31 cellular contexts compared by ENCODE assay signal in genomic region chr12:87871061-87871460, GRCh38.
DNase-seq lines count a peak whose midpoint lies in the region; ATAC-seq and TF ChIP-seq lines count a peak whose summit lies in the region.
"Had no signal": no experiment of that assay in that cellular context is flagged by ENCODE, and none has a peak within 500 bp of the region (broad histone marks: within the 10 kb centered on the region; RNA-seq: fewer than 3 reads in every experiment).

No MANE protein-coding gene starts in this region.

- H3K36me3 Mint-ChIP-seq in activated naive CD8-positive, alpha-beta T cell treated with anti-CD3 and anti-CD28 coated beads, Interleukin-2, amount 50 U/mL, for 24 hours (ENCODE audit: low read depth) = no peaks in the 10 kb centered on the region

- H3K79me2 ChIP-seq in Loucy (ENCODE audit: insufficient read depth, low read length) = no peaks in the 10 kb centered on the region

- no peak overlapping the region for H2BK15ac ChIP-seq in neuronal stem cell (ENCODE audit: low read length)

- no peaks in the 10 kb centered on the region for H3K9me3 Mint-ChIP-seq in activated naive CD8-positive, alpha-beta T cell treated with anti-CD3 and anti-CD28 coated beads, Interleukin-2, amount 50 U/mL, for 24 hours
- H3K9me3 Mint-ChIP-seq: activated B cell treated with CpG ODN at 0.5 μM for 24 hours, nephron progenitor cell had no signal

- no peak overlapping the region for H4K8ac ChIP-seq in neuronal stem cell (ENCODE audit: low read depth, low read length)

- TF ChIP-seq CTCF in Loucy (conservative IDR thresholded peaks at IDR 0.05; ENCODE audit: low read length) = no peak
- no peak for TF ChIP-seq CTCF in astrocyte of the spinal cord (IDR thresholded peaks at IDR 0.05; ENCODE audit: low read depth, low read length)
- no peak for TF ChIP-seq CTCF in fibroblast of the aortic adventitia (IDR thresholded peaks at IDR 0.05; ENCODE audit: insufficient read depth, low read length)
- TF ChIP-seq CTCF in tibial nerve (IDR thresholded peaks at IDR 0.05) = no peak

- H3K9ac ChIP-seq in Loucy (ENCODE audit: low read depth, low read length, poor library complexity, severe bottlenecking) (no peak overlapping the region), neuronal stem cell (ENCODE audit: low read depth, low read length, poor library complexity) (no peak overlapping the region)

- no peak for TF ChIP-seq EP300 in tibial nerve (IDR thresholded peaks at IDR 0.05)

- no peak overlapping the region for H2BK5ac ChIP-seq in neuronal stem cell (ENCODE audit: low read length)

- H3K4me1 Mint-ChIP-seq in activated naive CD8-positive, alpha-beta T cell treated with anti-CD3 and anti-CD28 coated beads, Interleukin-2, amount 50 U/mL, for 24 hours = no peaks in the 10 kb centered on the region
- H3K4me1 Mint-ChIP-seq: activated B cell treated with CpG ODN at 0.5 μM for 24 hours, nephron progenitor cell had no signal

- ATAC-seq in activated naive CD8-positive, alpha-beta T cell treated with anti-CD3 and anti-CD28 coated beads, Interleukin-2, amount 50 U/mL, for 24 hours = no peak
- no peak for ATAC-seq in GM21737 (IDR thresholded peaks at IDR 0.05; ENCODE audit: unreplicated experiment)
- ATAC-seq: activated T-cell treated with anti-CD3 and anti-CD28 coated beads, Interleukin-2, amount 50 U/mL, for 72 hours; effector memory CD8-positive, alpha-beta T cell; mucosa of descending colon had no signal

- no peaks in the 10 kb centered on the region for H3K27me3 ChIP-seq in Loucy (ENCODE audit: insufficient read depth, low read length, poor library complexity, severe bottlenecking)
- no peaks in the 10 kb centered on the region for H3K27me3 ChIP-seq in neuronal stem cell (ENCODE audit: control insufficient read depth in 3 of 3, insufficient read depth in 3 of 3, low read depth in 1 of 3, low read length in 3 of 3)
- no peaks in the 10 kb centered on the region for H3K27me3 ChIP-seq in tibial nerve
- H3K27me3 ChIP-seq: cardiac muscle cell, uterus had no signal

- no peak overlapping the region for H2AK5ac ChIP-seq in neuronal stem cell (ENCODE audit: low read depth, low read length)

- H3K9me3 ChIP-seq in Loucy (ENCODE audit: insufficient read depth, low read depth, low read length) (no peaks in the 10 kb centered on the region), neuronal stem cell (replicated peaks in 1 of 2; ENCODE audit: control insufficient read depth in 2 of 2, insufficient read depth in 1 of 2, low read depth in 1 of 2, low read length in 2 of 2) (no peaks in the 10 kb centered on the region), tibial nerve (no peaks in the 10 kb centered on the region)
- H3K9me3 ChIP-seq: Caco-2, mucosa of descending colon, uterus had no signal

- H3K18ac ChIP-seq in neuronal stem cell (ENCODE audit: low read length) = no peak overlapping the region

- H3K4me2 ChIP-seq in Loucy (ENCODE audit: low read depth, low read length, poor library complexity, severe bottlenecking) = peak overlapping the region; percentile 28
- no peak overlapping the region for H3K4me2 ChIP-seq in neuronal stem cell (ENCODE audit: insufficient read depth, low read length, poor library complexity, severe bottlenecking)
- H3K4me2 ChIP-seq: PC-9 had no signal

- no peaks in the 10 kb centered on the region for H3K36me3 ChIP-seq in Loucy (ENCODE audit: insufficient read depth, low read length)
- no peaks in the 10 kb centered on the region for H3K36me3 ChIP-seq in neuronal stem cell (replicated peaks in 1 of 2; ENCODE audit: control insufficient read depth in 2 of 2, insufficient read depth in 2 of 2, low read length in 2 of 2)
- no peaks in the 10 kb centered on the region for H3K36me3 ChIP-seq in tibial nerve
- H3K36me3 ChIP-seq: cardiac muscle cell, uterus had no signal

- no peak overlapping the region for H2BK120ac ChIP-seq in neuronal stem cell (ENCODE audit: low read depth, low read length)

- no peak for TF ChIP-seq POLR2A in tibial nerve (IDR thresholded peaks at IDR 0.05)

- no peaks in the 10 kb centered on the region for H3K9me2 ChIP-seq in Loucy (replicated peaks; ENCODE audit: low read depth, low read length)

- no peaks in the 10 kb centered on the region for H3K79me1 ChIP-seq in neuronal stem cell (ENCODE audit: low read depth, low read length)

- no peaks in the 10 kb centered on the region for H3F3A ChIP-seq in Loucy (ENCODE audit: low read depth)

- no peak overlapping the region for H3K23ac ChIP-seq in neuronal stem cell (ENCODE audit: low read depth, low read length, poor library complexity)

- H3K4me3 Mint-ChIP-seq in activated naive CD8-positive, alpha-beta T cell treated with anti-CD3 and anti-CD28 coated beads, Interleukin-2, amount 50 U/mL, for 24 hours = no peak overlapping the region
- H3K4me3 Mint-ChIP-seq: activated B cell treated with CpG ODN at 0.5 μM for 24 hours; activated T-cell treated with anti-CD3 and anti-CD28 coated beads, Interleukin-2, amount 50 U/mL, for 72 hours; effector memory CD8-positive, alpha-beta T cell; nephron progenitor cell had no signal

- peak; percentile 14 for DNase-seq in astrocyte of the spinal cord (ENCODE audit: low read depth, low spot score)
- DNase-seq in fibroblast of the aortic adventitia (ENCODE audit: low read depth) = peak; percentile 69
- DNase-seq in neuronal stem cell (ENCODE audit: low spot score) = no peak
- DNase-seq in activated naive CD8-positive, alpha-beta T cell treated with anti-CD3 and anti-CD28 coated beads, Interleukin-2, amount 50 U/mL, for 24 hours = no peak
- DNase-seq in tibial nerve (ENCODE audit: low spot score in 2 of 2) = no peak
- DNase-seq in amniotic stem cell (lab: John Stamatoyannopoulos, UW) = no peak
- DNase-seq: activated B cell treated with CpG ODN at 0.5 μM for 24 hours; activated CD4-positive, alpha-beta T cell treated with anti-CD3 and anti-CD28 coated beads, Interleukin-2, amount 50 U/mL, for 1 hour; activated naive CD4-positive, alpha-beta T cell; activated T-cell treated with anti-CD3 and anti-CD28 coated beads, Interleukin-2, amount 50 U/mL, for 72 hours; amygdala; C1 segment of cervical spinal cord; Caco-2; DMS79 treated with DMSO at 0.1 percent for 48 hours; effector memory CD8-positive, alpha-beta T cell; GF-D8; islet precursor cell; mucosa of descending colon; NCI-H1092; NCI-H1694 treated with DMSO at 0.1 percent for 48 hours; NCI-H510A; nephron progenitor cell; PC-9; SHP77 treated with DMSO at 0.1 percent for 48 hours; stimulated activated naive CD4-positive, alpha-beta T cell; uterus had no signal

- in situ Hi-C loops in astrocyte of the spinal cord (cut with HindIII; ENCODE audit: low sequenced_read_pairs) = no loop called here

- H4K91ac ChIP-seq in neuronal stem cell (ENCODE audit: low read depth, low read length, poor library complexity) = no peak overlapping the region

- no peak overlapping the region for H3K27ac ChIP-seq in neuronal stem cell (replicated peaks; ENCODE audit: low read length)
- peak overlapping the region in 2 of 4 donors; percentile 60 to 84 for H3K27ac ChIP-seq in tibial nerve
- H3K27ac ChIP-seq: cardiac muscle cell, coronary artery, PC-9, uterus had no signal

- H3K4ac ChIP-seq in neuronal stem cell (ENCODE audit: low read length) = no peak overlapping the region

- H2AFZ ChIP-seq in Loucy (ENCODE audit: low read length) (peak overlapping the region; percentile 68), neuronal stem cell (ENCODE audit: low read length) (peak overlapping the region; percentile 72)
- H2AFZ ChIP-seq: PC-9 had no signal

- H3K4me3 ChIP-seq in Loucy (ENCODE audit: low read length, poor library complexity, severe bottlenecking) (no peak overlapping the region), astrocyte of the spinal cord (ENCODE audit: low read depth, low read length) (no peak overlapping the region), fibroblast of the aortic adventitia (ENCODE audit: low read depth, low read length) (no peak overlapping the region), neuronal stem cell (ENCODE audit: low read length in 2 of 2) (no peak overlapping the region), tibial nerve (no peak overlapping the region)
- H3K4me3 ChIP-seq: cardiac muscle cell, coronary artery, mucosa of descending colon, PC-9, uterus had no signal

- no peaks in the 10 kb centered on the region for H4K20me1 ChIP-seq in Loucy (ENCODE audit: insufficient read depth, low read length, poor library complexity, severe bottlenecking)

- no peak overlapping the region for H3K27ac Mint-ChIP-seq in activated naive CD8-positive, alpha-beta T cell treated with anti-CD3 and anti-CD28 coated beads, Interleukin-2, amount 50 U/mL, for 24 hours
- H3K27ac Mint-ChIP-seq: activated B cell treated with CpG ODN at 0.5 μM for 24 hours; activated T-cell treated with anti-CD3 and anti-CD28 coated beads, Interleukin-2, amount 50 U/mL, for 72 hours; effector memory CD8-positive, alpha-beta T cell; nephron progenitor cell; progenitor cell of endocrine pancreas had no signal

- H3K14ac ChIP-seq in neuronal stem cell (ENCODE audit: low read length) = no peak overlapping the region

- peaks cover 17% of the 10 kb centered on the region for H3K4me1 ChIP-seq in Loucy (ENCODE audit: insufficient read depth, low read length, poor library complexity, severe bottlenecking)
- H3K4me1 ChIP-seq in neuronal stem cell (ENCODE audit: control insufficient read depth in 2 of 2, insufficient read depth in 1 of 2, low read depth in 1 of 2, low read length in 2 of 2) = peaks cover 3% of the 10 kb centered on the region in 2 donors
- peaks cover 0 to 18% (median 5%) of the 10 kb centered on the region in 4 donors for H3K4me1 ChIP-seq in tibial nerve
- H3K4me1 ChIP-seq: Caco-2, uterus had no signal

- H2BK12ac ChIP-seq in neuronal stem cell (ENCODE audit: low read length) = no peak overlapping the region

- H3K27me3 Mint-ChIP-seq in activated naive CD8-positive, alpha-beta T cell treated with anti-CD3 and anti-CD28 coated beads, Interleukin-2, amount 50 U/mL, for 24 hours = peaks cover 2% of the 10 kb centered on the region
- H3K27me3 Mint-ChIP-seq: activated B cell treated with CpG ODN at 0.5 μM for 24 hours; effector memory CD8-positive, alpha-beta T cell had no signal

Comparison
In these comparisons a context has a peak if more than half of its experiments do, and no peak if none do; other contexts are left out.
1. DNase-seq: peak in astrocyte of the spinal cord (single experiment) and fibroblast of the aortic adventitia (single experiment); none in neuronal stem cell (single experiment), activated naive CD8-positive, alpha-beta T cell treated with anti-CD3 and anti-CD28 coated beads, Interleukin-2, amount 50 U/mL, for 24 hours (single experiment), tibial nerve (0 of 2) and amniotic stem cell (single experiment).